27 cellular contexts compared by ENCODE assay signal in genomic region chr11:92342034-92342433, GRCh38.
"Had no signal": no experiment of that assay in that cellular context is flagged by ENCODE, and none has a peak within 500 bp of the region (broad histone marks: within the 10 kb centered on the region; RNA-seq: fewer than 3 reads in every experiment).

No MANE protein-coding gene starts in this region.

- H3K9me3 Mint-ChIP-seq: dendritic cell treated with granulocyte-macrophage colony-stimulating factor and Interleukin-4, amounts not matched to agents 40 ng/mL and 50 ng/mL, for 4 days; endodermal cell had no signal

- H3K36me3 Mint-ChIP-seq: naive thymus-derived CD4-positive, alpha-beta T cell had no signal

- FAIRE-seq: endometrium, islet of Langerhans, keratinocyte had no signal

- H3K4me3 Mint-ChIP-seq: dendritic cell treated with granulocyte-macrophage colony-stimulating factor and Interleukin-4, amounts not matched to agents 40 ng/mL and 50 ng/mL, for 4 days; effector memory CD8-positive, alpha-beta T cell; endodermal cell; naive thymus-derived CD4-positive, alpha-beta T cell had no signal

- ATAC-seq: effector memory CD8-positive, alpha-beta T cell; esophagus mucosa; gastrocnemius medialis; heart right ventricle; left cardiac atrium; left lung; left ventricle myocardium superior; lower lobe of right lung; naive thymus-derived CD4-positive, alpha-beta T cell had no signal

- H3K4me1 Mint-ChIP-seq: naive thymus-derived CD4-positive, alpha-beta T cell had no signal

- H3K27me3 ChIP-seq: colonic mucosa, esophagus squamous epithelium, gastrocnemius medialis, left lung had no signal

- H3K9me3 ChIP-seq: colonic mucosa, esophagus squamous epithelium, gastrocnemius medialis, heart right ventricle, left lung, lower lobe of right lung had no signal

- H3K4me3 ChIP-seq: colonic mucosa, esophagus squamous epithelium, gastrocnemius medialis, heart right ventricle, left lung, lower lobe of right lung had no signal

- H3K27ac Mint-ChIP-seq: dendritic cell treated with granulocyte-macrophage colony-stimulating factor and Interleukin-4, amounts not matched to agents 40 ng/mL and 50 ng/mL, for 4 days; effector memory CD8-positive, alpha-beta T cell; endodermal cell; naive thymus-derived CD4-positive, alpha-beta T cell had no signal

- DNase-seq: colonic mucosa; cortex of kidney; effector CD8-positive, alpha-beta T cell; effector memory CD8-positive, alpha-beta T cell; endodermal cell; erythroblast; esophagus squamous epithelium; foreskin fibroblast; foreskin melanocyte; gastrocnemius medialis; glutamatergic neuron; head of caudate nucleus; heart right ventricle; hippocampal formation; left cardiac atrium; left lung; left ventricle myocardium superior; lower lobe of right lung; mesenchymal stem cell; midbrain; naive thymus-derived CD4-positive, alpha-beta T cell had no signal

- H3K36me3 ChIP-seq: colonic mucosa, esophagus squamous epithelium, gastrocnemius medialis, heart right ventricle, left lung, lower lobe of right lung had no signal

- H3K27me3 Mint-ChIP-seq: dendritic cell treated with granulocyte-macrophage colony-stimulating factor and Interleukin-4, amounts not matched to agents 40 ng/mL and 50 ng/mL, for 4 days; effector memory CD8-positive, alpha-beta T cell had no signal

- H3K27ac ChIP-seq: colonic mucosa, epithelial cell of prostate, esophagus squamous epithelium, gastrocnemius medialis, heart right ventricle, left lung, lower lobe of right lung had no signal

- H3K4me1 ChIP-seq: colonic mucosa, esophagus squamous epithelium, heart right ventricle, left lung, lower lobe of right lung had no signal
